19 cellular contexts compared by ENCODE assay signal in the genomic region with DNA sequence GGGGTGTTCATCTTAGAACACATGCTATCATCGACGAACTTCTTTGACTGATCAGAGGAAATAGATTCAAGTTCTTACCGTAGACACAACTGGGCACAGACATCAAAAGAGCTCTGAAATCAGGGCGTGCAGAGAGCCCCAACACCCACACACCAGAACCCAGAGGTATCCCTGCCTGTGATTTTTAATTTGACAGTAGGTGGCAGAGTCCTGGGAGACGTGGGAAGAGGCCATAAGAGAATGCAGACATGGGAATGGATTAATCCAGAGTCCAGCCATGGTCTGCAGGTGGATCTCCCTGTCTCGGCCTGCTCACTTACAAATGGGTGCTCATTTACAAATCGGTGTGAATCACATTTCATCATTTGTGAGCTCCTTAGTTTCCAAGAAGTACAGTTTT. TPM values are rescaled to one million over a fixed set of nuclear protein-coding genes. Genes with fewer than 3 reads are reported as not detected.
"Had no signal": no experiment of that assay in that cellular context is flagged by ENCODE, and none has a peak within 500 bp of the region (broad histone marks: within the 10 kb centered on the region; RNA-seq: fewer than 3 reads in every experiment).

No MANE protein-coding gene starts in this region.

RNA-seq across cellular contexts. Expression of gene MAGEA9, which starts 3.7 kb away (rescaled TPM):
- total RNA-seq: dermis blood vessel endothelial cell; dorsolateral prefrontal cortex; esophagus mucosa; esophagus squamous epithelium; gastrocnemius medialis; glomerular endothelial cell; heart right ventricle; kidney epithelial cell; left cardiac atrium; left lung; left ventricle myocardium superior; lower leg skin; lower lobe of right lung; lung microvascular endothelial cell; mesenteric fat pad; mesothelial cell of epicardium; mucosa of descending colon; myocyte; naive thymus-derived CD8-positive, alpha-beta T cell had no signal
- polyA plus RNA-seq: heart right ventricle; naive thymus-derived CD8-positive, alpha-beta T cell had no signal
